In genomic region chr16:81480856-81481821, GRCh38 we compare ENCODE assay signal across 1 cellular context.
TF ChIP-seq lines count a peak whose summit lies in the region.

No MANE protein-coding gene starts in this region.

TF ChIP-seq in HepG2, 621 proteins besides CTCF, POLR2A, EP300 and RAD21 (continued from another document and continues in another):
- TF ChIP-seq CSRNP1 (CRISPR knock-in tag; IDR thresholded peaks at IDR 0.05) (no peak), ARNT2 (CRISPR knock-in tag; IDR thresholded peaks at IDR 0.05; ENCODE audit: low read depth) (peak; percentile 36), REXO4 (CRISPR knock-in tag; IDR thresholded peaks at IDR 0.05; ENCODE audit: borderline replicate concordance) (no peak), FOXK1 (CRISPR knock-in tag; IDR thresholded peaks at IDR 0.05; ENCODE audit: borderline replicate concordance, low read depth) (peak; percentile 76), ZNF337 (CRISPR knock-in tag; IDR thresholded peaks at IDR 0.05; ENCODE audit: borderline replicate concordance, low read depth) (peak; percentile 54; the same call in 1 of the 2 replicates), GMEB1 (CRISPR knock-in tag; IDR thresholded peaks at IDR 0.05; ENCODE audit: borderline replicate concordance) (no peak; the same call in 1 of the 2 replicates), ZNF33A (CRISPR knock-in tag; IDR thresholded peaks at IDR 0.05; ENCODE audit: borderline replicate concordance) (no peak), KMT2B (CRISPR knock-in tag; IDR thresholded peaks at IDR 0.05) (no peak), ZFYVE20 (CRISPR knock-in tag; IDR thresholded peaks at IDR 0.05; ENCODE audit: borderline replicate concordance, low read depth) (no peak), ZFP82 (CRISPR knock-in tag; IDR thresholded peaks at IDR 0.05; ENCODE audit: borderline replicate concordance) (no peak), ZFP37 (CRISPR knock-in tag; IDR thresholded peaks at IDR 0.05; ENCODE audit: borderline replicate concordance) (no peak), GPN1 (CRISPR knock-in tag; IDR thresholded peaks at IDR 0.05; ENCODE audit: borderline replicate concordance) (no peak), ZNF333 (CRISPR knock-in tag; IDR thresholded peaks at IDR 0.05; ENCODE audit: borderline replicate concordance) (no peak), HMG20B (CRISPR knock-in tag; conservative IDR thresholded peaks at IDR 0.05) (no peak), TEAD2 (CRISPR knock-in tag; IDR thresholded peaks at IDR 0.05) (no peak), ZNF687 (CRISPR knock-in tag; IDR thresholded peaks at IDR 0.05) (peak; percentile 83), ZNF660 (CRISPR knock-in tag; IDR thresholded peaks at IDR 0.05; ENCODE audit: borderline replicate concordance, low read depth) (no peak), MLXIP (CRISPR knock-in tag; IDR thresholded peaks at IDR 0.05; ENCODE audit: borderline replicate concordance) (no peak), ZNF775 (CRISPR knock-in tag; IDR thresholded peaks at IDR 0.05; ENCODE audit: borderline replicate concordance) (no peak), ZFP36 (IDR thresholded peaks at IDR 0.05; ENCODE audit: borderline replicate concordance, low read depth, low read length, partially characterized antibody) (no peak), ETV5 (CRISPR knock-in tag; IDR thresholded peaks at IDR 0.05; ENCODE audit: borderline replicate concordance) (peak; percentile 97), ZNF724P (CRISPR knock-in tag; IDR thresholded peaks at IDR 0.05; ENCODE audit: borderline replicate concordance) (peak; percentile 43; the same call in 1 of the 2 replicates), CBX2 (IDR thresholded peaks at IDR 0.05; ENCODE audit: low read depth, low read length) (no peak), CBX2 (CRISPR knock-in tag; IDR thresholded peaks at IDR 0.05; ENCODE audit: low read depth) (no peak), SRY (CRISPR knock-in tag; IDR thresholded peaks at IDR 0.05) (no peak), FOSL1 (CRISPR knock-in tag; IDR thresholded peaks at IDR 0.05; ENCODE audit: borderline replicate concordance) (no peak), LRRFIP1 (CRISPR knock-in tag; conservative IDR thresholded peaks at IDR 0.05) (no peak)
- TF ChIP-seq, protein P1, sequence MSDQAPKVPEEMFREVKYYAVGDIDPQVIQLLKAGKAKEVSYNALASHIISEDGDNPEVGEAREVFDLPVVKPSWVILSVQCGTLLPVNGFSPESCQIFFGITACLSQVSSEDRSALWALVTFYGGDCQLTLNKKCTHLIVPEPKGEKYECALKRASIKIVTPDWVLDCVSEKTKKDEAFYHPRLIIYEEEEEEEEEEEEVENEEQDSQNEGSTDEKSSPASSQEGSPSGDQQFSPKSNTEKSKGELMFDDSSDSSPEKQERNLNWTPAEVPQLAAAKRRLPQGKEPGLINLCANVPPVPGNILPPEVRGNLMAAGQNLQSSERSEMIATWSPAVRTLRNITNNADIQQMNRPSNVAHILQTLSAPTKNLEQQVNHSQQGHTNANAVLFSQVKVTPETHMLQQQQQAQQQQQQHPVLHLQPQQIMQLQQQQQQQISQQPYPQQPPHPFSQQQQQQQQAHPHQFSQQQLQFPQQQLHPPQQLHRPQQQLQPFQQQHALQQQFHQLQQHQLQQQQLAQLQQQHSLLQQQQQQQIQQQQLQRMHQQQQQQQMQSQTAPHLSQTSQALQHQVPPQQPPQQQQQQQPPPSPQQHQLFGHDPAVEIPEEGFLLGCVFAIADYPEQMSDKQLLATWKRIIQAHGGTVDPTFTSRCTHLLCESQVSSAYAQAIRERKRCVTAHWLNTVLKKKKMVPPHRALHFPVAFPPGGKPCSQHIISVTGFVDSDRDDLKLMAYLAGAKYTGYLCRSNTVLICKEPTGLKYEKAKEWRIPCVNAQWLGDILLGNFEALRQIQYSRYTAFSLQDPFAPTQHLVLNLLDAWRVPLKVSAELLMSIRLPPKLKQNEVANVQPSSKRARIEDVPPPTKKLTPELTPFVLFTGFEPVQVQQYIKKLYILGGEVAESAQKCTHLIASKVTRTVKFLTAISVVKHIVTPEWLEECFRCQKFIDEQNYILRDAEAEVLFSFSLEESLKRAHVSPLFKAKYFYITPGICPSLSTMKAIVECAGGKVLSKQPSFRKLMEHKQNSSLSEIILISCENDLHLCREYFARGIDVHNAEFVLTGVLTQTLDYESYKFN (CRISPR knock-in tag; conservative IDR thresholded peaks at IDR 0.05): peak; percentile 94
- TF ChIP-seq, protein P2, sequence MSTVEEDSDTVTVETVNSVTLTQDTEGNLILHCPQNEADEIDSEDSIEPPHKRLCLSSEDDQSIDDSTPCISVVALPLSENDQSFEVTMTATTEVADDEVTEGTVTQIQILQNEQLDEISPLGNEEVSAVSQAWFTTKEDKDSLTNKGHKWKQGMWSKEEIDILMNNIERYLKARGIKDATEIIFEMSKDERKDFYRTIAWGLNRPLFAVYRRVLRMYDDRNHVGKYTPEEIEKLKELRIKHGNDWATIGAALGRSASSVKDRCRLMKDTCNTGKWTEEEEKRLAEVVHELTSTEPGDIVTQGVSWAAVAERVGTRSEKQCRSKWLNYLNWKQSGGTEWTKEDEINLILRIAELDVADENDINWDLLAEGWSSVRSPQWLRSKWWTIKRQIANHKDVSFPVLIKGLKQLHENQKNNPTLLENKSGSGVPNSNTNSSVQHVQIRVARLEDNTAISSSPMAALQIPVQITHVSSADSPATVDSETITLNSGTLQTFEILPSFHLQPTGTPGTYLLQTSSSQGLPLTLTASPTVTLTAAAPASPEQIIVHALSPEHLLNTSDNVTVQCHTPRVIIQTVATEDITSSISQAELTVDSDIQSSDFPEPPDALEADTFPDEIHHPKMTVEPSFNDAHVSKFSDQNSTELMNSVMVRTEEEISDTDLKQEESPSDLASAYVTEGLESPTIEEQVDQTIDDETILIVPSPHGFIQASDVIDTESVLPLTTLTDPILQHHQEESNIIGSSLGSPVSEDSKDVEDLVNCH (CRISPR knock-in tag; IDR thresholded peaks at IDR 0.05): no peak
- TF ChIP-seq, protein P3, sequence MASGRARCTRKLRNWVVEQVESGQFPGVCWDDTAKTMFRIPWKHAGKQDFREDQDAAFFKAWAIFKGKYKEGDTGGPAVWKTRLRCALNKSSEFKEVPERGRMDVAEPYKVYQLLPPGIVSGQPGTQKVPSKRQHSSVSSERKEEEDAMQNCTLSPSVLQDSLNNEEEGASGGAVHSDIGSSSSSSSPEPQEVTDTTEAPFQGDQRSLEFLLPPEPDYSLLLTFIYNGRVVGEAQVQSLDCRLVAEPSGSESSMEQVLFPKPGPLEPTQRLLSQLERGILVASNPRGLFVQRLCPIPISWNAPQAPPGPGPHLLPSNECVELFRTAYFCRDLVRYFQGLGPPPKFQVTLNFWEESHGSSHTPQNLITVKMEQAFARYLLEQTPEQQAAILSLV (CRISPR knock-in tag; IDR thresholded peaks at IDR 0.05; ENCODE audit: borderline replicate concordance): no peak
- TF ChIP-seq, protein P4, sequence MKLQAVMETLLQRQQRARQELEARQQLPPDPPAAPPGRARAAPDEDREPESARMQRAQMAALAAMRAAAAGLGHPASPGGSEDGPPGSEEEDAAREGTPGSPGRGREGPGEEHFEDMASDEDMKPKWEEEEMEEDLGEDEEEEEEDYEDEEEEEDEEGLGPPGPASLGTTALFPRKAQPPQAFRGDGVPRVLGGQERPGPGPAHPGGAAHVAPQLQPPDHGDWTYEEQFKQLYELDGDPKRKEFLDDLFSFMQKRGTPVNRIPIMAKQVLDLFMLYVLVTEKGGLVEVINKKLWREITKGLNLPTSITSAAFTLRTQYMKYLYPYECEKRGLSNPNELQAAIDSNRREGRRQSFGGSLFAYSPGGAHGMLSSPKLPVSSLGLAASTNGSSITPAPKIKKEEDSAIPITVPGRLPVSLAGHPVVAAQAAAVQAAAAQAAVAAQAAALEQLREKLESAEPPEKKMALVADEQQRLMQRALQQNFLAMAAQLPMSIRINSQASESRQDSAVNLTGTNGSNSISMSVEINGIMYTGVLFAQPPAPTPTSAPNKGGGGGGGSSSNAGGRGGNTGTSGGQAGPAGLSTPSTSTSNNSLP (IDR thresholded peaks at IDR 0.05; ENCODE audit: low read depth, low read length): no peak
